ENCODE assay signal across 8 cellular contexts in the genomic region with DNA sequence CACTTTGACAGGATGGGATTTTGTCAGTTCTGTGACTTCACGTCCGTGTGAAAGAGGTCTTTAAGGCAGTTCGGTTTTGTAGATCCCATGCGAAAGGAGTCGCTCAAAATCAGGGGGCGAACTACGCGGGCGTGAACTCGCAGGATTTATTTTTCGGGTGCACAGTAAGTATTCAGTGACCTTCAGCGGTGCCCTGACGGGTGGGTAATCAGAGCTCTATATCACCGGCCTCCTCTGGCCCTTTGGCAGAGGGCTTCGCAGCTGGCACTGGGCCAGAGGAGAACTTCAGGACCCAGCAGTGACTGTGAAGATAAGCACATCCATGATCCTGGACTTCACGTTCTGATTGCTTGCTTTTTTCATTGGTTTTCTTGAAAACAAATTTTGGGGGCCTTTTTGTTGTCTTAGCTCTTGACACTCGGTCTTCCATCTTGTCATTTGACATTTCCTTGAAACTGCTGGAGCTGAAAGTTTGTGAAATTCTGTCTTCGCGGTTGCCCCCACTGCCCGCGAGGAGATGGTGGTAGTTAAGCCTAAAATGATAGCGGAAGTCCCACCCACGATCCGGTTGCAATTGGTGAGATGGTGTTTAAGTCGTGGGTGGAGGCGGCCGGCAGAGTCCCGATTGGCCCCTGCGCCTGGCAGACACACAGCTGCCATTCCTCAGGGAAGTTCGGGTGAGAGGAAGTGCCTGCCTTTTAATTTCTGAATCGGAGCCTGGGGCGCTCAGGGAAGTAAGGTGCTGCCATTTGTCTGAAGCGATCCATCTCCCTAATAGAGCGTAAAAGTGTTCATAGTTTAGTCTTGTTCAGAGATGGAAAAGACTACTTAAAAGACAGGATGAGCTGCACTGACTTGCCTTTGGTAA. TPM values are rescaled to one million over a fixed set of nuclear protein-coding genes. Genes with fewer than 3 reads are reported as not detected.
DNase-seq lines count a peak whose midpoint lies in the region; ATAC-seq and TF ChIP-seq lines count a peak whose summit lies in the region.

FAM120AOS (minus strand) TSS at position 535 of the 868 bp plus-strand sequence. CDS start 872 bp downstream, outside the sequence.

- no peaks in the 10 kb centered on the region for H3K9me3 Mint-ChIP-seq in activated T-helper 17 cell treated with anti-CD3 and anti-CD28 coated beads, Interleukin-2, amount 50 U/mL, for 72 hours
- H3K9me3 Mint-ChIP-seq in naive thymus-derived CD4-positive, alpha-beta T cell = no peaks in the 10 kb centered on the region
- H3K9me3 Mint-ChIP-seq in stimulated activated naive B cell treated with anti-CD40 and anti-IgM and Interleukin-4, amounts not matched to agents 10 μg/mL and 1 μg/mL and 100 μg/mL, for 72 hours = no peaks in the 10 kb centered on the region

- peak within 1 kb of the TSS; percentile 94 for H3K4me3 Mint-ChIP-seq in activated T-helper 17 cell treated with anti-CD3 and anti-CD28 coated beads, Interleukin-2, amount 50 U/mL, for 72 hours
- peak within 1 kb of the TSS; percentile 89 to 100 (median 95) for H3K4me3 Mint-ChIP-seq in naive thymus-derived CD4-positive, alpha-beta T cell
- peak within 1 kb of the TSS; percentile 87 to 92 for H3K4me3 Mint-ChIP-seq in stimulated activated naive B cell treated with anti-CD40 and anti-IgM and Interleukin-4, amounts not matched to agents 10 μg/mL and 1 μg/mL and 100 μg/mL, for 72 hours

- H2AFZ ChIP-seq in fibroblast of lung (ENCODE audit: low read length) = peak within 1 kb of the TSS; percentile 13

- peak within 1 kb of the TSS; percentile 94 for H3K27ac Mint-ChIP-seq in activated T-helper 17 cell treated with anti-CD3 and anti-CD28 coated beads, Interleukin-2, amount 50 U/mL, for 72 hours
- H3K27ac Mint-ChIP-seq in naive thymus-derived CD4-positive, alpha-beta T cell = peak within 1 kb of the TSS; percentile 83 to 96 (median 94)
- H3K27ac Mint-ChIP-seq in stimulated activated naive B cell treated with anti-CD40 and anti-IgM and Interleukin-4, amounts not matched to agents 10 μg/mL and 1 μg/mL and 100 μg/mL, for 72 hours = peak within 1 kb of the TSS; percentile 96

- peak within 1 kb of the TSS; percentile 76 to 95 (median 86) for H3K4me3 ChIP-seq in fibroblast of lung (replicated peaks in 1 of 4; ENCODE audit: control extremely low read depth in 1 of 4, insufficient read depth in 1 of 4, low read depth in 3 of 4, low read length in 4 of 4)
- peak within 1 kb of the TSS; percentile 72 for H3K4me3 ChIP-seq in naive thymus-derived CD4-positive, alpha-beta T cell (ENCODE audit: low read length)

- ATAC-seq in GM21825 (IDR thresholded peaks at IDR 0.05; ENCODE audit: unreplicated experiment) = peak; percentile 60
- peak; percentile 74 for ATAC-seq in activated T-helper 17 cell treated with anti-CD3 and anti-CD28 coated beads, Interleukin-2, amount 50 U/mL, for 72 hours (replicated peaks)
- ATAC-seq in naive thymus-derived CD4-positive, alpha-beta T cell = peak; percentile 82
- ATAC-seq in stimulated activated naive B cell treated with anti-CD40 and anti-IgM and Interleukin-4, amounts not matched to agents 10 μg/mL and 1 μg/mL and 100 μg/mL, for 72 hours (replicated peaks) = peak; percentile 73 to 78

- CTCF ChIA-PET in RWPE1 (lab: Yijun Ruan, JAX) = interaction anchor here (0.5 to 1.7 kb wide), 7 partner anchors 11 to 737 kb away, joined by 3 to 6 read pairs (median 3); no protein-coding TSS in a partner anchor
- CTCF ChIA-PET in naive thymus-derived CD4-positive, alpha-beta T cell (lab: Charles Lee) = interaction anchor here (0.6 to 2.0 kb wide), 4 partner anchors 10 to 647 kb away, joined by 3 to 12 read pairs (median 4); no protein-coding TSS in a partner anchor

- peaks cover 8% of the 10 kb centered on the region for H3K4me1 ChIP-seq in fibroblast of lung (ENCODE audit: control insufficient read depth, extremely low read depth, insufficient read depth, low read length)
- H3K4me1 ChIP-seq in naive thymus-derived CD4-positive, alpha-beta T cell (ENCODE audit: control insufficient read depth in 2 of 2, insufficient read depth in 2 of 2, low read length in 2 of 2) = peaks cover 31 to 50% of the 10 kb centered on the region in 2 donors

- H3K9ac ChIP-seq in fibroblast of lung (ENCODE audit: insufficient read depth, low read length) = peak within 1 kb of the TSS; percentile 84

- POLR2A ChIA-PET in RWPE1 (lab: Yijun Ruan, JAX; ENCODE audit: low non-redundant PET) = interaction anchor here (1.7 kb wide), 1 partner anchor 113 kb away, joined by 4 read pairs; no protein-coding TSS in a partner anchor
- POLR2A ChIA-PET in naive thymus-derived CD4-positive, alpha-beta T cell (lab: Charles Lee) = interaction anchor here (0.6 to 2.1 kb wide), 12 partner anchors 10 to 1338 kb away, joined by 3 to 13 read pairs (median 4); partner anchors contain the start of genes IPPK and SPTLC1

- DNase-seq in DMS79 treated with DMSO at 0.1 percent for 48 hours (lab: John Stamatoyannopoulos, UW) = peak; percentile 84
- DNase-seq in Kasumi-1 (lab: John Stamatoyannopoulos, UW) = peak; percentile 95 to 97
- peak; percentile 98 for DNase-seq in RWPE1 (ENCODE audit: low spot score)
- peak; percentile 95 to 96 for DNase-seq in fibroblast of lung (ENCODE audit: low read depth in 2 of 2)
- peak; percentile 50 to 85 (median 76) for DNase-seq in naive thymus-derived CD4-positive, alpha-beta T cell
- DNase-seq in stimulated activated naive B cell treated with anti-CD40 and anti-IgM and Interleukin-4, amounts not matched to agents 10 μg/mL and 1 μg/mL and 100 μg/mL, for 72 hours = peak; percentile 83

- peaks cover under 1% of the 10 kb centered on the region for H3K36me3 ChIP-seq in fibroblast of lung (ENCODE audit: control insufficient read depth, insufficient read depth, low read length)
- H3K36me3 ChIP-seq in naive thymus-derived CD4-positive, alpha-beta T cell (ENCODE audit: control insufficient read depth in 2 of 3, insufficient read depth in 3 of 3, low read length in 3 of 3) = peaks cover 0 to 4% (median 0%) of the 10 kb centered on the region in 3 experiments

- H3K27ac ChIP-seq in RWPE1 (peak within 1 kb of the TSS; percentile 93), fibroblast of lung (ENCODE audit: insufficient read depth, low read length) (peak within 1 kb of the TSS; percentile 66)
- H3K27ac ChIP-seq in naive thymus-derived CD4-positive, alpha-beta T cell (ENCODE audit: low read depth, low read length) = peak within 1 kb of the TSS; percentile 87

- H3K27me3 ChIP-seq in fibroblast of lung (ENCODE audit: control insufficient read depth, insufficient read depth, low read length) = no peaks in the 10 kb centered on the region
- no peaks in the 10 kb centered on the region for H3K27me3 ChIP-seq in naive thymus-derived CD4-positive, alpha-beta T cell (ENCODE audit: control insufficient read depth in 2 of 2, insufficient read depth in 2 of 2, low read length in 2 of 2)

- peak within 1 kb of the TSS; percentile 93 for H3K4me2 ChIP-seq in fibroblast of lung (ENCODE audit: extremely low read depth, insufficient read depth, low read length)

- H4K20me1 ChIP-seq in fibroblast of lung (ENCODE audit: control insufficient read depth, extremely low read depth, insufficient read depth, low read length) = peaks cover 2% of the 10 kb centered on the region

- no peak for TF ChIP-seq CTCF in RWPE1 (conservative IDR thresholded peaks at IDR 0.05; ENCODE audit: low read depth)
- no peak for TF ChIP-seq CTCF in fibroblast of lung (conservative IDR thresholded peaks at IDR 0.05 in 1 of 2, IDR thresholded peaks at IDR 0.05 in 1 of 2; ENCODE audit: low read depth in 1 of 2, low read length in 2 of 2)

- peaks cover 70% of the 10 kb centered on the region for H3K36me3 Mint-ChIP-seq in activated T-helper 17 cell treated with anti-CD3 and anti-CD28 coated beads, Interleukin-2, amount 50 U/mL, for 72 hours (ENCODE audit: low read depth)
- peaks cover 0 to 23% (median 3%) of the 10 kb centered on the region in 5 donors for H3K36me3 Mint-ChIP-seq in naive thymus-derived CD4-positive, alpha-beta T cell
- peaks cover 16 to 32% of the 10 kb centered on the region in 2 donors for H3K36me3 Mint-ChIP-seq in stimulated activated naive B cell treated with anti-CD40 and anti-IgM and Interleukin-4, amounts not matched to agents 10 μg/mL and 1 μg/mL and 100 μg/mL, for 72 hours

- peaks cover 75% of the 10 kb centered on the region for H3K79me2 ChIP-seq in fibroblast of lung (ENCODE audit: control insufficient read depth, insufficient read depth, low read length)

- H3K27me3 Mint-ChIP-seq in activated T-helper 17 cell treated with anti-CD3 and anti-CD28 coated beads, Interleukin-2, amount 50 U/mL, for 72 hours = no peaks in the 10 kb centered on the region
- H3K27me3 Mint-ChIP-seq in naive thymus-derived CD4-positive, alpha-beta T cell = no peaks in the 10 kb centered on the region
- no peaks in the 10 kb centered on the region for H3K27me3 Mint-ChIP-seq in stimulated activated naive B cell treated with anti-CD40 and anti-IgM and Interleukin-4, amounts not matched to agents 10 μg/mL and 1 μg/mL and 100 μg/mL, for 72 hours

- intact Hi-C loops in naive thymus-derived CD4-positive, alpha-beta T cell (cut with micrococcal nuclease) = loop anchor here (1.0 to 10.0 kb wide), 18 partner anchors 10 to 1338 kb away; partner anchors contain the start of genes NINJ1 (in 2 of the 2), CARD19 (in 1 of the 2), CENPP (in 1 of the 2) and IARS1 (in 1 of the 2)

- peaks cover 38% of the 10 kb centered on the region for H3K4me1 Mint-ChIP-seq in activated T-helper 17 cell treated with anti-CD3 and anti-CD28 coated beads, Interleukin-2, amount 50 U/mL, for 72 hours
- peaks cover 39 to 69% (median 57%) of the 10 kb centered on the region in 7 donors for H3K4me1 Mint-ChIP-seq in naive thymus-derived CD4-positive, alpha-beta T cell
- H3K4me1 Mint-ChIP-seq in stimulated activated naive B cell treated with anti-CD40 and anti-IgM and Interleukin-4, amounts not matched to agents 10 μg/mL and 1 μg/mL and 100 μg/mL, for 72 hours = peaks cover 25 to 52% of the 10 kb centered on the region in 2 donors

- no peaks in the 10 kb centered on the region for H3K9me3 ChIP-seq in fibroblast of lung (ENCODE audit: control insufficient read depth, insufficient read depth, low read depth, low read length)
- H3K9me3 ChIP-seq in naive thymus-derived CD4-positive, alpha-beta T cell (ENCODE audit: control insufficient read depth in 2 of 3, low read length in 3 of 3) = no peaks in the 10 kb centered on the region

RNA-seq across cellular contexts. Expression of gene FAM120AOS, which starts in this region (rescaled TPM):
- total RNA-seq in activated T-helper 17 cell treated with anti-CD3 and anti-CD28 coated beads, Interleukin-2, amount 50 U/mL, for 72 hours = 10 to 100 TPM; 30.2 to 40.8 TPM
- total RNA-seq in fibroblast of lung = 30.6 and 38.8 TPM in 2 replicates
- 39.0 and 44.1 TPM in 2 replicates for polyA plus RNA-seq in fibroblast of lung
- 30.4 and 30.5 TPM in 2 replicates for polyA plus RNA-seq in fibroblast of lung (2012)
- 10.4 and 11.6 TPM in 2 replicates for polyA minus RNA-seq in fibroblast of lung (ENCODE audit: low replicate concordance)
- total RNA-seq in naive thymus-derived CD4-positive, alpha-beta T cell = 10 to 100 TPM; 36.7 to 49.5 (median 42.3) TPM
- 10 to 100 TPM; 54.8 to 62.1 TPM for polyA plus RNA-seq in naive thymus-derived CD4-positive, alpha-beta T cell

Comparison
In these comparisons a context has a peak if more than half of its experiments do, and no peak if none do; other contexts are left out.
1. Peak in every context shown above with its lines: DNase-seq, ATAC-seq, H3K4me3 ChIP-seq and H3K27ac ChIP-seq.